ENCODE assay signal across 16 cellular contexts in the genomic region with DNA sequence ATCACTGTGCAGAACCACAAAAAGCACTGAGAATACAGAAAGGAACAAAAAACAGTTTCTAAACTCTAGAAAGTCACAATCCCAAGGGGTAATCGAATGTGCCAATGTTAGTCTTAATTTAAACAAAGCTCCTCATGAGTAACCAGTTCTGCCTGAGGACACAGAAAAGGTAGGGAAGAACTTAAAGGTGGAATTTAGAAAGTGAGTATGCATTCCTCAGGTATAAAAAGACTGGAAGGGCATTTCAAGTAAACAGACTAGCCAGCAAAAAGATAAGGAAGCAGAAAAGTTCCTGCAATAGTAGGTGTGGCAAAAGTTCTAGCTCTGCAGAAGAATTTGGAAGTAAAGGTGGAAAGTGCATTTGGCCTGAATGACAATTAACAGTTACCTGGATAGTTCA.
DNase-seq lines count a peak whose midpoint lies in the region; ATAC-seq and TF ChIP-seq lines count a peak whose summit lies in the region.
"Had no signal": no experiment of that assay in that cellular context is flagged by ENCODE, and none has a peak within 500 bp of the region (broad histone marks: within the 10 kb centered on the region; RNA-seq: fewer than 3 reads in every experiment).

No MANE protein-coding gene starts in this region.

- peaks cover 22 to 25% of the 10 kb centered on the region in 2 donors for H3K27me3 Mint-ChIP-seq in T-cell

- H3K9me3 Mint-ChIP-seq in T-cell, result no peaks in the 10 kb centered on the region

- H3K79me2 ChIP-seq in osteoblast (ENCODE audit: insufficient read depth, low read length), result no peaks in the 10 kb centered on the region

- H3K4me3 Mint-ChIP-seq in T-cell, result no peak overlapping the region
- H3K4me3 Mint-ChIP-seq: CD4-positive, CD25-positive, alpha-beta regulatory T cell; CD8-positive, alpha-beta memory T cell; HFFc6 had no signal

- H3K27ac Mint-ChIP-seq in T-cell, result no peak overlapping the region
- H3K27ac Mint-ChIP-seq: CD4-positive, CD25-positive, alpha-beta regulatory T cell; CD8-positive, alpha-beta memory T cell; HFFc6 had no signal

- H3K4me1 ChIP-seq in SJSA1 (replicated peaks) (peaks cover 12% of the 10 kb centered on the region), osteoblast (ENCODE audit: insufficient read depth, low read length) (no peaks in the 10 kb centered on the region)
- H3K4me1 ChIP-seq: BE2C had no signal

- no peak overlapping the region for H3K4me2 ChIP-seq in osteoblast (ENCODE audit: insufficient read depth, low read length)

- H3K27ac ChIP-seq in SJSA1 (0 out of 2 replicates have a peak overlapping the region, but pooled peaks have one; percentile 9), epithelial cell of prostate (peak overlapping the region; percentile 60), osteoblast (ENCODE audit: low read depth, low read length) (no peak overlapping the region)
- H3K27ac ChIP-seq: GM23248 had no signal

- H3K9me3 ChIP-seq in SJSA1 (replicated peaks) (no peaks in the 10 kb centered on the region), osteoblast (ENCODE audit: low read depth, low read length) (no peaks in the 10 kb centered on the region)
- H3K9me3 ChIP-seq: BE2C had no signal

- no peak for ATAC-seq in T-cell (replicated peaks in 1 of 4)
- no peak for ATAC-seq in HG02970 (IDR thresholded peaks at IDR 0.05; ENCODE audit: low FRiP score, unreplicated experiment)
- ATAC-seq in HG02678 (IDR thresholded peaks at IDR 0.05; ENCODE audit: unreplicated experiment), result no peak
- ATAC-seq: HCT116 had no signal

- no peaks in the 10 kb centered on the region for H4K20me1 ChIP-seq in osteoblast (ENCODE audit: insufficient read depth, low read length)

- H2AFZ ChIP-seq in osteoblast (ENCODE audit: low read length), result no peak overlapping the region
- H2AFZ ChIP-seq: GM23248 had no signal

- POLR2A ChIA-PET in T-cell (lab: Charles Lee), result no interaction called here

- H3K36me3 ChIP-seq in SJSA1 (no peaks in the 10 kb centered on the region), osteoblast (ENCODE audit: insufficient read depth, low read length) (no peaks in the 10 kb centered on the region)
- H3K36me3 ChIP-seq: BE2C had no signal

- no peaks in the 10 kb centered on the region for H3K36me3 Mint-ChIP-seq in T-cell
- H3K36me3 Mint-ChIP-seq: CD4-positive, CD25-positive, alpha-beta regulatory T cell; CD8-positive, alpha-beta memory T cell had no signal

- TF ChIP-seq CTCF in osteoblast (IDR thresholded peaks at IDR 0.05; ENCODE audit: extremely low read depth, low read depth, low read length), result no peak

- CTCF ChIA-PET in T-cell (lab: Charles Lee), result no interaction called here

- no peak overlapping the region for H3K4me3 ChIP-seq in SJSA1
- H3K4me3 ChIP-seq in osteoblast (ENCODE audit: insufficient read depth, low read length), result no peak overlapping the region
- H3K4me3 ChIP-seq: GM23248 had no signal

- H3K27me3 ChIP-seq in SJSA1 (replicated peaks), result no peaks in the 10 kb centered on the region
- H3K27me3 ChIP-seq in osteoblast (ENCODE audit: insufficient read depth, low read length), result no peaks in the 10 kb centered on the region

- H3K4me1 Mint-ChIP-seq in T-cell, result no peaks in the 10 kb centered on the region
- H3K4me1 Mint-ChIP-seq: CD4-positive, CD25-positive, alpha-beta regulatory T cell; CD8-positive, alpha-beta memory T cell had no signal

- DNase-seq in SJSA1 (ENCODE audit: low read depth in 1 of 2, low spot score in 2 of 2) (no peak), epithelial cell of prostate (ENCODE audit: low read depth, low spot score) (no peak), osteoblast (ENCODE audit: insufficient read length, low spot score, missing footprints) (peak; percentile 15), T-cell (no peak), NCI-H69 (lab: John Stamatoyannopoulos, UW) (no peak)
- DNase-seq: ACHN; BE2C; C1 segment of cervical spinal cord; CD4-positive, CD25-positive, alpha-beta regulatory T cell; CD8-positive, alpha-beta memory T cell; GM23248; H7; HFFc6 had no signal
